15 cellular contexts compared by ENCODE assay signal in genomic region chr2:229370484-229370883, GRCh38.
"Had no signal": no experiment of that assay in that cellular context is flagged by ENCODE, and none has a peak within 500 bp of the region (broad histone marks: within the 10 kb centered on the region; RNA-seq: fewer than 3 reads in every experiment).

No MANE protein-coding gene starts in this region.

- DNase-seq: activated CD4-positive, alpha-beta T cell treated with anti-CD3 and anti-CD28 coated beads, Interleukin-2, amount 50 U/mL, for 1 hour; activated T-cell treated with anti-CD3 and anti-CD28 coated beads for 4 hours; amniotic stem cell; colonic mucosa; head of caudate nucleus; left lung; mesenchymal stem cell; stimulated activated CD4-positive, alpha-beta T cell treated with anti-CD3 and anti-CD28 coated beads, Interleukin-4, amount 100 ng/mL, for 4 hours; stomach had no signal

- H3K9me3 ChIP-seq: colonic mucosa, ovary had no signal

- H3K4me1 Mint-ChIP-seq: nephron had no signal

- H3K4me3 Mint-ChIP-seq: nephron; T-helper 2 cell treated with Interferon-gamma antibody and Interleukin-4, amounts not matched to agents 5 μg/mL and 100 μg/mL, for 36 hours had no signal

- H3K4me3 ChIP-seq: colonic mucosa, left lung, ovary, stomach, tibial nerve had no signal

- H3K27me3 ChIP-seq: colonic mucosa, left lung, ovary, stomach, tibial nerve had no signal

- H3K27ac Mint-ChIP-seq: activated naive CD4-positive, alpha-beta T cell treated with anti-CD3 and anti-CD28 coated beads, Interleukin-2, amount 50 U/mL, for 72 hours; activated T-helper 2 cell treated with anti-CD3 and anti-CD28 coated beads, Interferon-gamma antibody, Interleukin-2, Interleukin-4, amounts not matched to agents 10 μg/mL and 5 μg/mL and 100 μg/mL, durations not matched to agents 14 hours and 24 hours and 36 hours; T-helper 2 cell treated with Interferon-gamma antibody and Interleukin-4, amounts not matched to agents 5 μg/mL and 100 μg/mL, for 36 hours had no signal

- H3K9me3 Mint-ChIP-seq: activated T-helper 2 cell treated with anti-CD3 and anti-CD28 coated beads, Interferon-gamma antibody, Interleukin-2, Interleukin-4, amounts not matched to agents 10 μg/mL and 5 μg/mL and 100 μg/mL, durations not matched to agents 14 hours and 24 hours and 36 hours; T-helper 2 cell treated with Interferon-gamma antibody and Interleukin-4, amounts not matched to agents 5 μg/mL and 100 μg/mL, for 36 hours had no signal

- H3K36me3 Mint-ChIP-seq: activated naive CD4-positive, alpha-beta T cell treated with anti-CD3 and anti-CD28 coated beads, Interleukin-2, amount 50 U/mL, for 72 hours had no signal

- H3K36me3 ChIP-seq: colonic mucosa, left lung, ovary, stomach, tibial nerve had no signal

- ATAC-seq: activated naive CD4-positive, alpha-beta T cell treated with anti-CD3 and anti-CD28 coated beads, Interleukin-2, amount 50 U/mL, for 72 hours; left lung had no signal
